ENCODE assay signal across 8 cellular contexts in genomic region chr3:111979689-111980025, GRCh38. TPM values are rescaled to one million over a fixed set of nuclear protein-coding genes. Genes with fewer than 3 reads are reported as not detected.
DNase-seq lines count a peak whose midpoint lies in the region; ATAC-seq and TF ChIP-seq lines count a peak whose summit lies in the region.

No MANE protein-coding gene starts in this region.

- no peak for TF ChIP-seq POLR2A in body of pancreas (IDR thresholded peaks at IDR 0.05)
- no peak for TF ChIP-seq POLR2A in uterus (IDR thresholded peaks at IDR 0.05)

- H3K4me1 ChIP-seq in CD8-positive, alpha-beta T cell (ENCODE audit: insufficient read depth, low read length): peaks cover 31% of the 10 kb centered on the region
- H3K4me1 ChIP-seq in HUES6 (ENCODE audit: control insufficient read depth, insufficient read depth, low read length): 0 out of 2 replicates have a peak, but pooled peaks cover 6% of the 10 kb centered on the region
- peaks cover 29% of the 10 kb centered on the region for H3K4me1 ChIP-seq in body of pancreas
- H3K4me1 ChIP-seq in lower lobe of right lung: peaks cover 24% of the 10 kb centered on the region
- H3K4me1 ChIP-seq in uterus: peaks cover 0 to 16% of the 10 kb centered on the region in 2 donors

- H3K36me3 ChIP-seq in CD8-positive, alpha-beta T cell (ENCODE audit: insufficient read depth, low read length): no peaks in the 10 kb centered on the region
- H3K36me3 ChIP-seq in HUES6 (ENCODE audit: control insufficient read depth, insufficient read depth, low read length): no peaks in the 10 kb centered on the region
- H3K36me3 ChIP-seq in body of pancreas (replicated peaks in 1 of 2; ENCODE audit: insufficient read depth in 1 of 2, low read depth in 2 of 2): no peaks in the 10 kb centered on the region
- peaks cover under 1% of the 10 kb centered on the region for H3K36me3 ChIP-seq in lower lobe of right lung
- no peaks in the 10 kb centered on the region for H3K36me3 ChIP-seq in uterus

- peak overlapping the region; percentile 94 for H3K4me3 Mint-ChIP-seq in CD8-positive, alpha-beta T cell

- H3K27ac Mint-ChIP-seq in CD8-positive, alpha-beta T cell: peak overlapping the region; percentile 95

- H3K9me3 Mint-ChIP-seq in CD8-positive, alpha-beta T cell: no peaks in the 10 kb centered on the region

- H3K27me3 ChIP-seq in CD8-positive, alpha-beta T cell (ENCODE audit: insufficient read depth, low read length): no peaks in the 10 kb centered on the region
- H3K27me3 ChIP-seq in HUES6 (ENCODE audit: control insufficient read depth, insufficient read depth, low read length) (no peaks in the 10 kb centered on the region), body of pancreas (no peaks in the 10 kb centered on the region), lower lobe of right lung (ENCODE audit: low read depth) (no peaks in the 10 kb centered on the region), uterus (no peaks in the 10 kb centered on the region)

- no peak for TF ChIP-seq CTCF in CD8-positive, alpha-beta T cell (IDR thresholded peaks at IDR 0.05)
- TF ChIP-seq CTCF in body of pancreas (IDR thresholded peaks at IDR 0.05) (no peak), lower lobe of right lung (IDR thresholded peaks at IDR 0.05) (no peak), uterus (IDR thresholded peaks at IDR 0.05) (no peak)

- peaks cover 18% of the 10 kb centered on the region for H3K36me3 Mint-ChIP-seq in CD8-positive, alpha-beta T cell

- POLR2A ChIA-PET in CD8-positive, alpha-beta T cell (lab: Charles Lee): interaction anchor here (1.0 to 3.3 kb wide), 11 partner anchors 10 to 581 kb away, joined by 3 to 12 read pairs (median 5); no protein-coding TSS in a partner anchor

- DNase-seq in CD8-positive, alpha-beta T cell: no peak
- DNase-seq in body of pancreas (no peak), lower lobe of right lung (no peak), uterus (no peak)

- H3K9ac ChIP-seq in HUES6 (ENCODE audit: low read length): peak overlapping the region; percentile 87

- peaks cover 52% of the 10 kb centered on the region for H3K4me1 Mint-ChIP-seq in CD8-positive, alpha-beta T cell (ENCODE audit: low read depth)

- intact Hi-C loops in CD8-positive, alpha-beta T cell (cut with DNase I, micrococcal nuclease): loop anchor here (1.0 to 10.0 kb wide), 4 partner anchors 369 to 908 kb away; partner anchors contain the start of genes CD96 (in 2 of the 2) and NECTIN3 (in 2 of the 2)
- intact Hi-C loops in body of pancreas (cut with DNase I) (no loop called here), lower lobe of right lung (cut with DNase I) (no loop called here), uterus (cut with DNase I; ENCODE audit: low total_unique reads) (no loop called here)

- H3K9me3 ChIP-seq in CD8-positive, alpha-beta T cell (ENCODE audit: low read length): no peaks in the 10 kb centered on the region
- H3K9me3 ChIP-seq in HUES6 (ENCODE audit: control insufficient read depth, insufficient read depth, low read depth, low read length) (no peaks in the 10 kb centered on the region), body of pancreas (no peaks in the 10 kb centered on the region), lower lobe of right lung (no peaks in the 10 kb centered on the region), uterus (no peaks in the 10 kb centered on the region)

- CTCF ChIA-PET in CD8-positive, alpha-beta T cell (lab: Charles Lee): interaction anchor here (0.9 to 4.6 kb wide), 6 partner anchors 10 to 263 kb away, joined by 3 to 30 read pairs (median 14); no protein-coding TSS in a partner anchor

- 16% methylated on average over 3 of the region's 3 CpGs for WGBS in body of pancreas, 2 donors

- no peak for ATAC-seq in CD8-positive, alpha-beta T cell
- ATAC-seq in body of pancreas (no peak), lower lobe of right lung (peak in 1 of 2 donors; percentile 3), GM21717 (IDR thresholded peaks at IDR 0.05; ENCODE audit: unreplicated experiment) (no peak), HG03521 (IDR thresholded peaks at IDR 0.05; ENCODE audit: unreplicated experiment) (no peak), GM21619 (IDR thresholded peaks at IDR 0.05; ENCODE audit: unreplicated experiment) (no peak)

- H3K4me3 ChIP-seq in CD8-positive, alpha-beta T cell (ENCODE audit: low read depth, low read length): peak overlapping the region; percentile 89
- H3K4me3 ChIP-seq in HUES6 (ENCODE audit: low read depth, low read length): peak overlapping the region; percentile 91
- peak overlapping the region; percentile 53 to 94 for H3K4me3 ChIP-seq in body of pancreas
- H3K4me3 ChIP-seq in lower lobe of right lung: peak overlapping the region; percentile 76
- H3K4me3 ChIP-seq in uterus: peak overlapping the region; percentile 77 to 88

- peak overlapping the region; percentile 85 for H3K27ac ChIP-seq in CD8-positive, alpha-beta T cell (ENCODE audit: low read depth, low read length)
- H3K27ac ChIP-seq in HUES6 (ENCODE audit: low read depth, low read length): no peak overlapping the region
- H3K27ac ChIP-seq in body of pancreas: peak overlapping the region in 2 of 4 donors; percentile 88 to 89
- peak overlapping the region; percentile 91 for H3K27ac ChIP-seq in lower lobe of right lung
- peak overlapping the region; percentile 86 to 91 for H3K27ac ChIP-seq in uterus

- H3K27me3 Mint-ChIP-seq in CD8-positive, alpha-beta T cell (ENCODE audit: low read depth): no peaks in the 10 kb centered on the region

RNA-seq across cellular contexts. Expression of gene ABHD10, which starts 0.8 kb away (rescaled TPM):
- total RNA-seq in CD8-positive, alpha-beta T cell: 10 to 100 TPM; 19.8 to 26.0 TPM
- 10 to 100 TPM; 15.6 to 17.1 TPM for total RNA-seq in body of pancreas
- total RNA-seq in lower lobe of right lung: 29.3 TPM
- total RNA-seq in uterus: 10 to 100 TPM; 25.6 to 74.1 (median 35.8) TPM

RNA-seq across cellular contexts. Expression of gene TAGLN3, which starts 19.1 kb away (rescaled TPM):
- total RNA-seq in CD8-positive, alpha-beta T cell: not detected
- under 1 TPM; 0.52 to 0.99 TPM for total RNA-seq in body of pancreas
- total RNA-seq in lower lobe of right lung: 0.44 TPM
- 10 to 100 TPM in 1 of 4 donors, under 1 TPM in 1, not detected in 2; 0.48 to 11.2 TPM for total RNA-seq in uterus

RNA-seq across cellular contexts. Expression of gene TMPRSS7, which starts 54.9 kb away (rescaled TPM):
- not detected for total RNA-seq in CD8-positive, alpha-beta T cell
- total RNA-seq in body of pancreas (not detected), lower lobe of right lung (0.15 TPM), uterus (not detected)

Comparison
In these comparisons a context has a peak if more than half of its experiments do, and no peak if none do; other contexts are left out.
1. intact Hi-C loops: an anchor here in CD8-positive, alpha-beta T cell (1.0 to 10.0 kb wide); none called in body of pancreas, lower lobe of right lung and uterus.